ENCODE assay signal across 11 cellular contexts in the genomic region with DNA sequence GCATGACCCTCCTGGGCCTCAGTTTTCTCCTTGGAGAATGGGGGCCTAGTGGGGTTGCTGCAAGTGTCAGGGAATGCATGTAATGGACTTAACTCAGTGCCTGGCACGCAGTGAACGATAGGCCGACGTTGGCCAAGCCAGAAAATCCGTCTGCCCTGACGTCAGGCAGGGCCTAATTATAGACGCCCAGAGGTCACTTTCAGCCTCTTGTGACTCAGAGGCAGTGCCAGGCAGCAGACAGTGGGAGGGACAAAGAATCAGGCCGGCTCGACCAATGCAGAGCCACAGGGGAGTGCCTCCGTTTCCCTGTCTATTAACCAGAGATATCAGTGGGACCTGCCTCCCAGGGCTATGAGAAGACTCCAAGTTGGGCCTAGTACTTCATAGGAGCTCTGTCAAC.
DNase-seq lines count a peak whose midpoint lies in the region; ATAC-seq, FAIRE-seq and TF ChIP-seq lines count a peak whose summit lies in the region.
"Had no signal": no experiment of that assay in that cellular context is flagged by ENCODE, and none has a peak within 500 bp of the region (broad histone marks: within the 10 kb centered on the region; RNA-seq: fewer than 3 reads in every experiment).

No MANE protein-coding gene starts in this region.

- no peak overlapping the region for H3K4me3 Mint-ChIP-seq in progenitor cell of endocrine pancreas (ENCODE audit: low read depth)

- peak in 1 of 2 donors; percentile 25 for TF ChIP-seq POLR2A in heart left ventricle (IDR thresholded peaks at IDR 0.05)
- TF ChIP-seq POLR2A in GM12892 (IDR thresholded peaks at IDR 0.05; ENCODE audit: low read depth, low read length) = no peak

- intact Hi-C loops in heart left ventricle (cut with DNase I) = loop anchor here in 5 of 10 donors (1.0 to 10.0 kb wide), 4 partner anchors 49 to 52 kb away; no protein-coding TSS in a partner anchor

- peak; percentile 93 to 98 (median 96) for ATAC-seq in heart left ventricle
- no peak for ATAC-seq in HG03520 (IDR thresholded peaks at IDR 0.05; ENCODE audit: unreplicated experiment)

- H3K4me1 Mint-ChIP-seq in progenitor cell of endocrine pancreas (ENCODE audit: low read depth) = peaks cover 3% of the 10 kb centered on the region

- H3K36me3 Mint-ChIP-seq in progenitor cell of endocrine pancreas (ENCODE audit: insufficient read depth) = no peaks in the 10 kb centered on the region

- no peak overlapping the region for H3K4me3 ChIP-seq in heart left ventricle
- H3K4me3 ChIP-seq: lung had no signal

- H3K27ac ChIP-seq in heart left ventricle = peak overlapping the region; percentile 70 to 95 (median 83)

- H3K27me3 ChIP-seq in heart left ventricle = no peaks in the 10 kb centered on the region

- H3K4me1 ChIP-seq in heart left ventricle = peaks cover 0 to 28% (median 17%) of the 10 kb centered on the region in 12 donors

- H3K9me3 ChIP-seq in heart left ventricle = peaks cover 0 to 25% (median 0%) of the 10 kb centered on the region in 12 donors

- H3K27ac Mint-ChIP-seq in progenitor cell of endocrine pancreas = peak overlapping the region; percentile 45

- no peaks in the 10 kb centered on the region for H3K36me3 ChIP-seq in heart left ventricle

- peaks cover 33% of the 10 kb centered on the region for H3K27me3 Mint-ChIP-seq in progenitor cell of endocrine pancreas

- FAIRE-seq in GM12892 (lab: Jason Lieb, UNC) = no peak

- 21 to 34% (median 26%) methylated on average over 6 to 10 of the region's 10 CpGs for WGBS in heart left ventricle, 4 donors

- TF ChIP-seq CTCF in heart left ventricle (IDR thresholded peaks at IDR 0.05) (no peak), progenitor cell of endocrine pancreas (IDR thresholded peaks at IDR 0.05; ENCODE audit: unreplicated experiment) (no peak)

- no peaks in the 10 kb centered on the region for H3K9me3 Mint-ChIP-seq in progenitor cell of endocrine pancreas (ENCODE audit: low read depth)

- DNase-seq in COLO829 (ENCODE audit: low spot score) = peak; percentile 93
- DNase-seq in amniotic stem cell (lab: John Stamatoyannopoulos, UW) = peak; percentile 17
- peak; percentile 85 to 94 (median 87) for DNase-seq in heart left ventricle
- DNase-seq in progenitor cell of endocrine pancreas (ENCODE audit: low spot score, unreplicated experiment) = no peak
- DNase-seq in HuH-7.5 (ENCODE audit: low spot score) = no peak
- DNase-seq in NCI-H1105 treated with DMSO at 0.1 percent for 48 hours (lab: John Stamatoyannopoulos, UW) = no peak
- DNase-seq in GM12892 (ENCODE audit: insufficient read length) = no peak
- DNase-seq: DND-41, NCI-H2029 treated with DMSO at 0.1 percent for 48 hours had no signal

Comparison
In these comparisons a context has a peak if more than half of its experiments do, and no peak if none do; other contexts are left out.
1. DNase-seq: peak in COLO829 (single experiment), amniotic stem cell (single experiment) and heart left ventricle (5 of 5); none in progenitor cell of endocrine pancreas (single experiment), HuH-7.5 (single experiment), NCI-H1105 treated with DMSO at 0.1 percent for 48 hours (single experiment) and GM12892 (single experiment).